Comparison of ENCODE assay signal across 16 cellular contexts in genomic region chr10:82813856-82814255, GRCh38.
A peak's percentile ranks its signal among the peaks of the same experiment; 100 is the strongest.
DNase-seq lines count a peak whose midpoint lies in the region; ATAC-seq and TF ChIP-seq lines count a peak whose summit lies in the region.
"Had no signal": no experiment of that assay in that cellular context is flagged by ENCODE, and none has a peak within 500 bp of the region (broad histone marks: within the 10 kb centered on the region; RNA-seq: fewer than 3 reads in every experiment).

No MANE protein-coding gene starts in this region.

- H3K4me1 ChIP-seq in neuronal stem cell (ENCODE audit: control insufficient read depth in 2 of 2, insufficient read depth in 1 of 2, low read depth in 1 of 2, low read length in 2 of 2): peaks cover 6 to 10% of the 10 kb centered on the region in 2 donors
- no peaks in the 10 kb centered on the region for H3K4me1 ChIP-seq in lower lobe of right lung
- H3K4me1 ChIP-seq: gastrocnemius medialis had no signal

- H3K27me3 Mint-ChIP-seq in HFFc6 (ENCODE audit: insufficient read depth) (no peaks in the 10 kb centered on the region), brain (no peaks in the 10 kb centered on the region)
- H3K27me3 Mint-ChIP-seq in activated CD4-positive, alpha-beta T cell treated with anti-CD3 and anti-CD28 coated beads for 36 hours: no peaks in the 10 kb centered on the region
- no peaks in the 10 kb centered on the region for H3K27me3 Mint-ChIP-seq in activated CD4-positive, alpha-beta T cell treated with anti-CD3 and anti-CD28 coated beads, Interleukin-2, amount 10 ng/mL, durations not matched to agents 7 days and 5 days
- H3K27me3 Mint-ChIP-seq: activated naive CD4-positive, alpha-beta T cell treated with anti-CD3 and anti-CD28 coated beads, Interleukin-2, amount 50 U/mL, for 24 hours; CD4-positive, alpha-beta T cell; naive B cell had no signal

- no peak overlapping the region for H2BK15ac ChIP-seq in neuronal stem cell (ENCODE audit: low read length)

- H4K8ac ChIP-seq in neuronal stem cell (ENCODE audit: low read depth, low read length): no peak overlapping the region

- no peaks in the 10 kb centered on the region for H3K36me3 ChIP-seq in neuronal stem cell (replicated peaks in 1 of 2; ENCODE audit: control insufficient read depth in 2 of 2, insufficient read depth in 2 of 2, low read length in 2 of 2)
- H3K36me3 ChIP-seq in lower lobe of right lung: no peaks in the 10 kb centered on the region
- H3K36me3 ChIP-seq: gastrocnemius medialis, thoracic aorta had no signal

- no CpG with 5 or more reads among the region's 5 CpGs for WGBS in neuronal stem cell (ENCODE audit: extremely low coverage in 2 of 2, insufficient read length in 2 of 2, insufficient replicate concordance in 1 of 2), 2 donors

- CTCF ChIA-PET in activated CD4-positive, alpha-beta T cell treated with anti-CD3 and anti-CD28 coated beads for 36 hours (lab: Charles Lee): interaction anchor here (0.7 kb wide), 1 partner anchor 788 kb away, joined by 3 read pairs; no protein-coding TSS in a partner anchor
- CTCF ChIA-PET in activated CD4-positive, alpha-beta T cell treated with anti-CD3 and anti-CD28 coated beads, Interleukin-2, amount 10 ng/mL, durations not matched to agents 7 days and 5 days (lab: Charles Lee): no interaction called here

- no peak for ATAC-seq in activated CD4-positive, alpha-beta T cell treated with anti-CD3 and anti-CD28 coated beads for 36 hours
- ATAC-seq in HG03025 (IDR thresholded peaks at IDR 0.05; ENCODE audit: low FRiP score, unreplicated experiment) (no peak), lower lobe of right lung (no peak)
- ATAC-seq: gastrocnemius medialis had no signal

- intact Hi-C loops in activated CD4-positive, alpha-beta T cell treated with anti-CD3 and anti-CD28 coated beads for 36 hours (cut with DNase I, micrococcal nuclease): loop anchor here in 1 of 2 experiments (5.0 kb wide), 1 partner anchor 1058 kb away; no protein-coding TSS in a partner anchor
- intact Hi-C loops in lower lobe of right lung (cut with DNase I): no loop called here

- no peak overlapping the region for H3K23ac ChIP-seq in neuronal stem cell (ENCODE audit: low read depth, low read length, poor library complexity)

- POLR2A ChIA-PET in activated CD4-positive, alpha-beta T cell treated with anti-CD3 and anti-CD28 coated beads for 36 hours (lab: Charles Lee): no interaction called here
- POLR2A ChIA-PET in activated CD4-positive, alpha-beta T cell treated with anti-CD3 and anti-CD28 coated beads, Interleukin-2, amount 10 ng/mL, durations not matched to agents 7 days and 5 days (lab: Charles Lee): no interaction called here

- no peak overlapping the region for H3K4me2 ChIP-seq in neuronal stem cell (ENCODE audit: insufficient read depth, low read length, poor library complexity, severe bottlenecking)

- H3K27ac Mint-ChIP-seq in HFFc6 (no peak overlapping the region), brain (peak overlapping the region in 3 of 5 experiments; percentile 11 to 85 (median 28))
- no peak overlapping the region for H3K27ac Mint-ChIP-seq in activated CD4-positive, alpha-beta T cell treated with anti-CD3 and anti-CD28 coated beads for 36 hours
- H3K27ac Mint-ChIP-seq in activated CD4-positive, alpha-beta T cell treated with anti-CD3 and anti-CD28 coated beads, Interleukin-2, amount 10 ng/mL, durations not matched to agents 7 days and 5 days: no peak overlapping the region
- H3K27ac Mint-ChIP-seq: activated naive CD4-positive, alpha-beta T cell treated with anti-CD3 and anti-CD28 coated beads, Interleukin-2, amount 50 U/mL, for 24 hours; CD4-positive, alpha-beta T cell; naive B cell had no signal

- no peak overlapping the region for H3K14ac ChIP-seq in neuronal stem cell (ENCODE audit: low read length)

- peaks cover 28% of the 10 kb centered on the region for H3K4me1 Mint-ChIP-seq in HFFc6 (ENCODE audit: low read depth)
- H3K4me1 Mint-ChIP-seq in brain: peaks cover 26% of the 10 kb centered on the region
- no peaks in the 10 kb centered on the region for H3K4me1 Mint-ChIP-seq in activated CD4-positive, alpha-beta T cell treated with anti-CD3 and anti-CD28 coated beads for 36 hours
- H3K4me1 Mint-ChIP-seq in activated CD4-positive, alpha-beta T cell treated with anti-CD3 and anti-CD28 coated beads, Interleukin-2, amount 10 ng/mL, durations not matched to agents 7 days and 5 days: no peaks in the 10 kb centered on the region
- H3K4me1 Mint-ChIP-seq: activated naive CD4-positive, alpha-beta T cell treated with anti-CD3 and anti-CD28 coated beads, Interleukin-2, amount 50 U/mL, for 24 hours; naive B cell had no signal

- H2AK5ac ChIP-seq in neuronal stem cell (ENCODE audit: low read depth, low read length): no peak overlapping the region

- no peak overlapping the region for H4K91ac ChIP-seq in neuronal stem cell (ENCODE audit: low read depth, low read length, poor library complexity)

- H3K4me3 Mint-ChIP-seq in HFFc6 (no peak overlapping the region), brain (no peak overlapping the region)
- no peak overlapping the region for H3K4me3 Mint-ChIP-seq in activated CD4-positive, alpha-beta T cell treated with anti-CD3 and anti-CD28 coated beads for 36 hours
- no peak overlapping the region for H3K4me3 Mint-ChIP-seq in activated CD4-positive, alpha-beta T cell treated with anti-CD3 and anti-CD28 coated beads, Interleukin-2, amount 10 ng/mL, durations not matched to agents 7 days and 5 days
- H3K4me3 Mint-ChIP-seq: activated naive CD4-positive, alpha-beta T cell treated with anti-CD3 and anti-CD28 coated beads, Interleukin-2, amount 50 U/mL, for 24 hours; CD4-positive, alpha-beta T cell; naive B cell had no signal

- no peaks in the 10 kb centered on the region for H3K27me3 ChIP-seq in neuronal stem cell (ENCODE audit: control insufficient read depth in 3 of 3, insufficient read depth in 3 of 3, low read depth in 1 of 3, low read length in 3 of 3)
- no peaks in the 10 kb centered on the region for H3K27me3 ChIP-seq in lower lobe of right lung (ENCODE audit: low read depth)
- H3K27me3 ChIP-seq: gastrocnemius medialis had no signal

- H3K27ac ChIP-seq in neuronal stem cell (replicated peaks; ENCODE audit: low read length) (no peak overlapping the region), lower lobe of right lung (no peak overlapping the region)
- H3K27ac ChIP-seq: gastrocnemius medialis, thoracic aorta had no signal

- peak overlapping the region; percentile 12 for H2AFZ ChIP-seq in neuronal stem cell (ENCODE audit: low read length)

- H2BK12ac ChIP-seq in neuronal stem cell (ENCODE audit: low read length): no peak overlapping the region

- H3K18ac ChIP-seq in neuronal stem cell (ENCODE audit: low read length): no peak overlapping the region

- H3K79me1 ChIP-seq in neuronal stem cell (ENCODE audit: low read depth, low read length): no peaks in the 10 kb centered on the region

- H3K9ac ChIP-seq in neuronal stem cell (ENCODE audit: low read depth, low read length, poor library complexity): no peak overlapping the region

- no peak overlapping the region for H2BK120ac ChIP-seq in neuronal stem cell (ENCODE audit: low read depth, low read length)

- H2BK5ac ChIP-seq in neuronal stem cell (ENCODE audit: low read length): no peak overlapping the region

- H3K9me3 ChIP-seq in neuronal stem cell (replicated peaks in 1 of 2; ENCODE audit: control insufficient read depth in 2 of 2, insufficient read depth in 1 of 2, low read depth in 1 of 2, low read length in 2 of 2) (peaks cover 4 to 11% of the 10 kb centered on the region in 2 donors), lower lobe of right lung (no peaks in the 10 kb centered on the region)
- H3K9me3 ChIP-seq: gastrocnemius medialis, thoracic aorta had no signal

- no peaks in the 10 kb centered on the region for H3K36me3 Mint-ChIP-seq in HFFc6 (ENCODE audit: low read depth)
- H3K36me3 Mint-ChIP-seq in brain: no peaks in the 10 kb centered on the region
- no peaks in the 10 kb centered on the region for H3K36me3 Mint-ChIP-seq in activated CD4-positive, alpha-beta T cell treated with anti-CD3 and anti-CD28 coated beads for 36 hours (ENCODE audit: low read depth)
- H3K36me3 Mint-ChIP-seq in activated CD4-positive, alpha-beta T cell treated with anti-CD3 and anti-CD28 coated beads, Interleukin-2, amount 10 ng/mL, durations not matched to agents 7 days and 5 days (ENCODE audit: low read depth): no peaks in the 10 kb centered on the region
- H3K36me3 Mint-ChIP-seq: activated naive CD4-positive, alpha-beta T cell treated with anti-CD3 and anti-CD28 coated beads, Interleukin-2, amount 50 U/mL, for 24 hours; naive B cell had no signal

- no peak overlapping the region for H3K4me3 ChIP-seq in neuronal stem cell (ENCODE audit: low read length in 2 of 2)
- no peak overlapping the region for H3K4me3 ChIP-seq in lower lobe of right lung
- H3K4me3 ChIP-seq: gastrocnemius medialis, thoracic aorta had no signal

- H3K9me3 Mint-ChIP-seq in HFFc6 (no peaks in the 10 kb centered on the region), brain (no peaks in the 10 kb centered on the region)
- H3K9me3 Mint-ChIP-seq in activated CD4-positive, alpha-beta T cell treated with anti-CD3 and anti-CD28 coated beads for 36 hours (ENCODE audit: low read depth): peaks cover 1% of the 10 kb centered on the region
- H3K9me3 Mint-ChIP-seq in activated CD4-positive, alpha-beta T cell treated with anti-CD3 and anti-CD28 coated beads, Interleukin-2, amount 10 ng/mL, durations not matched to agents 7 days and 5 days: no peaks in the 10 kb centered on the region
- H3K9me3 Mint-ChIP-seq: activated naive CD4-positive, alpha-beta T cell treated with anti-CD3 and anti-CD28 coated beads, Interleukin-2, amount 50 U/mL, for 24 hours had no signal

- DNase-seq in HFFc6 (peak; percentile 47), NCI-H510A treated with DMSO at 0.1 percent for 48 hours (lab: John Stamatoyannopoulos, UW) (peak; percentile 68), neuronal stem cell (ENCODE audit: low spot score) (no peak), lower lobe of right lung (no peak)
- no peak for DNase-seq in activated CD4-positive, alpha-beta T cell treated with anti-CD3 and anti-CD28 coated beads for 36 hours
- DNase-seq in activated CD4-positive, alpha-beta T cell treated with anti-CD3 and anti-CD28 coated beads, Interleukin-2, amount 10 ng/mL, durations not matched to agents 7 days and 5 days: no peak
- DNase-seq: activated CD8-positive, alpha-beta memory T cell treated with anti-CD3 and anti-CD28 coated beads for 24 hours; CD4-positive, alpha-beta T cell; gastrocnemius medialis; GOT3; naive B cell; NCI-H187 had no signal

- no peak overlapping the region for H3K4ac ChIP-seq in neuronal stem cell (ENCODE audit: low read length)

- no peak for TF ChIP-seq CTCF in HFFc6 (IDR thresholded peaks at IDR 0.05)
- TF ChIP-seq CTCF in brain (conservative IDR thresholded peaks at IDR 0.05): no peak
- TF ChIP-seq CTCF in lower lobe of right lung (IDR thresholded peaks at IDR 0.05): no peak

Comparison
In these comparisons a context has a peak if more than half of its experiments do, and no peak if none do; other contexts are left out.
1. DNase-seq: peak in HFFc6 (single experiment) and NCI-H510A treated with DMSO at 0.1 percent for 48 hours (single experiment); none in neuronal stem cell (single experiment), activated CD4-positive, alpha-beta T cell treated with anti-CD3 and anti-CD28 coated beads for 36 hours (single experiment), activated CD4-positive, alpha-beta T cell treated with anti-CD3 and anti-CD28 coated beads, Interleukin-2, amount 10 ng/mL, durations not matched to agents 7 days and 5 days (single experiment) and lower lobe of right lung (single experiment).
2. H3K27ac Mint-ChIP-seq: peak in brain (3 of 5); none in HFFc6 (single experiment), activated CD4-positive, alpha-beta T cell treated with anti-CD3 and anti-CD28 coated beads for 36 hours (single experiment) and activated CD4-positive, alpha-beta T cell treated with anti-CD3 and anti-CD28 coated beads, Interleukin-2, amount 10 ng/mL, durations not matched to agents 7 days and 5 days (single experiment).